Comparison of ENCODE assay signal across 13 cellular contexts in the genomic region with DNA sequence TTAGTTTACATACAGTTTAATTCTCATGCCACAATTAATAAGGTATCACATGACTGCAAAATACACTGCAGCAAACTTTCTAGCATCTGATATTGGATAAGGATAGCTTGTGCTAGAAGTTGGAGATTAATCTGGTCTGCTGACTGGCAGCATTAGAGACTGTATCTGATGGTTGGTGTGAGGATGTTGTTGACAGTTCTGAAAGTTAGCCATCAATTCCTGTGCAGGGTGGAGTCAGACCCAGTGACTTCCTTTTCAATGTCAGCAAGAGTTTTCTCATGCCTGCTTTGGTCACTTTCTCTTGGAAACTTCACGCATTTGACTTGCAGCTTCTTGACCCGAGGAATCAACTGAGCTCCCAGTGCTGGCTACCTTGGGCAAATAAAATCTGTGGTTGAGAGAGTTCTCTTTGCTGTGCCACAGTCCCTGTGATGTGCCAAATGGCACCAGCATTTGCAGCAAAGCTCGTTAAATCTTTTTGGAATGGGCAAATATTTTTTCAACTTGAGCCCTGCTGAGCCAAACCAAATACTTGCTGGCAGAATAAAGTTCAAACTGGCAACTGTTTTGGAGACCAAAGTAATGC.
"Had no signal": no experiment of that assay in that cellular context is flagged by ENCODE, and none has a peak within 500 bp of the region (broad histone marks: within the 10 kb centered on the region; RNA-seq: fewer than 3 reads in every experiment).

No MANE protein-coding gene starts in this region.

- H3K9ac ChIP-seq: neural progenitor cell had no signal

- H3K27ac ChIP-seq: neural progenitor cell, pancreas had no signal

- H3K4me1 ChIP-seq: pancreas had no signal

- H2AFZ ChIP-seq: neural progenitor cell had no signal

- H3K4me2 ChIP-seq: neural progenitor cell, smooth muscle cell had no signal

- DNase-seq: activated CD4-positive, alpha-beta T cell treated with anti-CD3 and anti-CD28 coated beads, Interleukin-2, amount 50 U/mL, for 4 hours; activated CD4-positive, CD25-positive, alpha-beta regulatory T cell treated with anti-CD3 and anti-CD28 coated beads, Interleukin-2, amount 50 U/mL, for 72 hours; activated gamma-delta T cell; activated T-cell treated with anti-CD3 and anti-CD28 coated beads, Interleukin-2, amount 50 U/mL, for 1 hour; amygdala; esophagus squamous epithelium; pancreas; right cardiac atrium; trophoblast cell had no signal

- ATAC-seq: pancreas; SK-N-SH treated with all-trans-retinoic acid at 6 μM for 48 hours; stimulated activated effector memory CD8-positive, alpha-beta T cell treated with anti-CD3 and anti-CD28 coated beads, Interleukin-12 subunit alpha, Interleukin-12 subunit beta, amount 100 ng/mL, for 72 hours had no signal

- H3K4me3 ChIP-seq: esophagus squamous epithelium, neural progenitor cell, pancreas, smooth muscle cell had no signal

- H3K27me3 ChIP-seq: esophagus squamous epithelium, neural progenitor cell had no signal

- H3K36me3 ChIP-seq: esophagus squamous epithelium, neural progenitor cell, pancreas had no signal

- H3K9me3 ChIP-seq: esophagus squamous epithelium, pancreas had no signal
